1 cellular context compared by ENCODE assay signal in genomic region chr6:77341058-77341986, GRCh38.
TF ChIP-seq lines count a peak whose summit lies in the region.

No MANE protein-coding gene starts in this region.

TF ChIP-seq in IMR-90, 13 proteins besides CTCF, POLR2A, EP300 and RAD21:
- TF ChIP-seq RCOR1 (IDR thresholded peaks at IDR 0.05; ENCODE audit: insufficient replicate concordance, low read length) (no peak), MXI1 (IDR thresholded peaks at IDR 0.05; ENCODE audit: borderline replicate concordance, low read depth, low read length) (no peak), MAFK (IDR thresholded peaks at IDR 0.05; ENCODE audit: low read depth, low read length) (no peak), MAZ (IDR thresholded peaks at IDR 0.05; ENCODE audit: borderline replicate concordance, low read depth, low read length) (no peak), NFE2L2 (IDR thresholded peaks at IDR 0.05; ENCODE audit: low read depth, low read length) (no peak), RFX5 (IDR thresholded peaks at IDR 0.05; ENCODE audit: low read depth, low read length) (no peak), ELK1 (IDR thresholded peaks at IDR 0.05; ENCODE audit: borderline replicate concordance, low read depth, low read length) (no peak), BHLHE40 (IDR thresholded peaks at IDR 0.05; ENCODE audit: low read depth, low read length) (no peak), CHD1 (IDR thresholded peaks at IDR 0.05; ENCODE audit: low read depth, low read length) (no peak), USF2 (IDR thresholded peaks at IDR 0.05; ENCODE audit: low read depth, low read length) (no peak), CEBPB (IDR thresholded peaks at IDR 0.05; ENCODE audit: low read depth, low read length) (no peak), SMC3 (IDR thresholded peaks at IDR 0.05; ENCODE audit: low read depth, low read length) (no peak)
